8 cellular contexts compared by ENCODE assay signal in the genomic region with DNA sequence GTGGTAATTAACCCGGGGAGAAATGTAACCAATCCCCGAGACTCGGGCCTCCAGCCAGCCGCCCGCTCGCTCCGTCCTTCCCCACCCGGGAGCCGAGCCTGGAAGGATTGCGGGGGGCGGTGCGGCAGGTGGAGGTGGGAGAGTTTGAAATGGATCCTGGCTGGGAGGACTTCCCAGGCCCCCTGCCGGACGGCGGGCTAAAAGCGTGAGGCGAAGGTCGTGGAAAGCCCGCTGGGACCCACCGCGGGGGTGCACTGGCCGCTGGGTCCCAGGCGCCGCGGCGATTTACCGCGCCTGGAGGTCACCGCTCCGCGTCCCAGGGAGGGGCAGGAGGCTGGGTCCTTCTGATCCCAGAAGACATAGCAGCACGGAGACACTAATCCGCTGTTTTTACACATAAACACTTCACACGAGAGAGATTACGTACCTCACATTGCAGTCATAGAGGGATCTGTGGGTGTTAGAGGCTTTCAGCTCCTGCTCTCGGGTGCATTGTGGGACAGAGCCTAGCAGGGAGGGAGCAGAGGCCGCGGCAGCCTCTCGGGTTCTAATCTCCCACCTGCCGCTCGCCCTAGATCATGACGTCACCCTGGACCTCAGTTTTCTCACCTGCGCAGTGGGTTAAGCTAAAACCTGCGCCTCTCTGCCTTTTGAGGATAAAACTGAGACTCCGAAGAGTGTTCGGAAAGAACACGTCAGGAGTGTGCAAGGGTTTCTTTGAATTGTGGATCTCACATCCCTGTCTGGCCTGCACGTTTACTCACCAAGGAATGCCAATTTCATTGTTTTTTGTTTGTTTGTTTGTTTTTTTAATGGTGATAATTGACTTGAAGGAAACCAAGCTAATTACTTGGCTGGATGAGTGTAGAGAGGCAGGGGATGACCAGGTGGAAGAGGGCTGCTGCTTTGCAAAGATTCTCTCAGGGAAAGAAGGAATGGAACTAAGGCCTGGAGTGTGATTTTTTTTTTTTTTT. TPM values are rescaled to one million over a fixed set of nuclear protein-coding genes. Genes with fewer than 3 reads are reported as not detected.
DNase-seq lines count a peak whose midpoint lies in the region; ATAC-seq, FAIRE-seq and TF ChIP-seq lines count a peak whose summit lies in the region.

No MANE protein-coding gene starts in this region.

- peak overlapping the region; percentile 71; the same call in 1 of the 2 replicates for H2AFZ ChIP-seq in OCI-LY1 (ENCODE audit: low read length)

- H3K27ac ChIP-seq in OCI-LY1 (ENCODE audit: low read depth, low read length, poor library complexity, severe bottlenecking) = no peak overlapping the region
- peak overlapping the region; percentile 97 to 100 (median 100) for H3K27ac ChIP-seq in pancreas

- DNase-seq in BJ (ENCODE audit: low read depth) (no peak), glutamatergic neuron (peak; percentile 76), pancreas (peak in 5 of 6 donors; percentile 59 to 83 (median 67)), hippocampal formation (lab: John Stamatoyannopoulos, UW) (no peak)
- peak; percentile 36 for DNase-seq in activated T-helper 9 cell treated with anti-CD3 and anti-CD28 coated beads, Interleukin-2, amount 50 U/mL, for 16 hours (ENCODE audit: low read depth)

- no peak for FAIRE-seq in pancreas (lab: Jason Lieb, UNC)

- no peaks in the 10 kb centered on the region for H3K79me2 ChIP-seq in OCI-LY1 (ENCODE audit: insufficient read depth, low read length)

- no peaks in the 10 kb centered on the region for H3K27me3 Mint-ChIP-seq in glutamatergic neuron (ENCODE audit: unreplicated experiment)

- H3K36me3 ChIP-seq in BJ (ENCODE audit: control insufficient read depth, insufficient read depth, low read length) (no peaks in the 10 kb centered on the region), OCI-LY1 (ENCODE audit: insufficient read depth, low read length) (no peaks in the 10 kb centered on the region), pancreas (no peaks in the 10 kb centered on the region)

- peak overlapping the region; percentile 50; the same call in 1 of the 2 replicates for H3K9ac ChIP-seq in OCI-LY1 (ENCODE audit: low read length)

- H3K9me3 ChIP-seq in OCI-LY1 (ENCODE audit: low read length) (no peaks in the 10 kb centered on the region), pancreas (no peaks in the 10 kb centered on the region)

- TF ChIP-seq CTCF in BJ (IDR thresholded peaks at IDR 0.05; ENCODE audit: insufficient read depth, low read depth, low read length) (peak; percentile 53), OCI-LY1 (IDR thresholded peaks at IDR 0.05; ENCODE audit: low read length) (peak; percentile 37; the same call in 1 of the 2 replicates), glutamatergic neuron (IDR thresholded peaks at IDR 0.05; ENCODE audit: partially characterized antibody, unreplicated experiment) (peak; percentile 77), pancreas (IDR thresholded peaks at IDR 0.05) (peak in 3 of 4 donors; percentile 3 to 29 (median 10))

- H4K20me1 ChIP-seq in OCI-LY1 (ENCODE audit: insufficient read depth, low read length) = no peaks in the 10 kb centered on the region

- POLR2A ChIA-PET in BJ (lab: Charles Lee) = no interaction called here

- 3 to 4% methylated on average over 48 of the region's 48 CpGs for WGBS in pancreas, 2 donors

- no peaks in the 10 kb centered on the region for H3K27me3 ChIP-seq in BJ (ENCODE audit: control insufficient read depth, insufficient read depth, low read length)
- H3K27me3 ChIP-seq in OCI-LY1 (ENCODE audit: insufficient read depth, low read length) = peaks cover 11% of the 10 kb centered on the region
- H3K27me3 ChIP-seq in pancreas = no peaks in the 10 kb centered on the region

- H3K27ac Mint-ChIP-seq in glutamatergic neuron (ENCODE audit: unreplicated experiment) = peak overlapping the region; percentile 75

- no peaks in the 10 kb centered on the region for H3F3A ChIP-seq in OCI-LY1 (ENCODE audit: insufficient read depth, low read length)

- ATAC-seq in GM19025 (IDR thresholded peaks at IDR 0.05; ENCODE audit: low read depth, unreplicated experiment) = peak; percentile 25
- peak; percentile 27 for ATAC-seq in HG03175 (IDR thresholded peaks at IDR 0.05; ENCODE audit: unreplicated experiment)
- ATAC-seq in pancreas = peak; percentile 44 to 68 (median 62)

- peaks cover 2% of the 10 kb centered on the region for H3K9me3 Mint-ChIP-seq in glutamatergic neuron (ENCODE audit: unreplicated experiment)

- H3K4me2 ChIP-seq in OCI-LY1 (ENCODE audit: low read length) = peak overlapping the region; percentile 94

- peak overlapping the region; percentile 73 for H3K4me3 Mint-ChIP-seq in glutamatergic neuron (ENCODE audit: unreplicated experiment)

- H3K4me3 ChIP-seq in BJ (ENCODE audit: low read depth, low read length) = peak overlapping the region; percentile 61
- peak overlapping the region; percentile 61 for H3K4me3 ChIP-seq in OCI-LY1 (ENCODE audit: low read depth, low read length, poor library complexity, severe bottlenecking)
- peak overlapping the region; percentile 35 to 51 (median 46) for H3K4me3 ChIP-seq in pancreas

- no peaks in the 10 kb centered on the region for H3K36me3 Mint-ChIP-seq in glutamatergic neuron (ENCODE audit: unreplicated experiment)

- intact Hi-C loops in pancreas (cut with DNase I) = no loop called here

- no peaks in the 10 kb centered on the region for H3K9me2 ChIP-seq in OCI-LY1 (ENCODE audit: low read depth, low read length)

- H3K4me1 ChIP-seq in OCI-LY1 (ENCODE audit: insufficient read depth, low read length, severe bottlenecking) (peaks cover 17% of the 10 kb centered on the region), pancreas (peaks cover 15 to 19% (median 16%) of the 10 kb centered on the region in 3 donors)

- peaks cover 10% of the 10 kb centered on the region for H3K4me1 Mint-ChIP-seq in glutamatergic neuron (ENCODE audit: low read depth, unreplicated experiment)

- CTCF ChIA-PET in BJ (lab: Yijun Ruan, JAX) = interaction anchor here (0.6 to 1.7 kb wide), 4 partner anchors 10 to 85 kb away, joined by 3 to 4 read pairs (median 3); no protein-coding TSS in a partner anchor

RNA-seq across cellular contexts. Expression of gene TMEM9, which starts 17.1 kb away (rescaled TPM):
- polyA plus RNA-seq in BJ (2011; rRNA removed) (121 and 171 TPM in 2 replicates), pancreas (10 to 100 TPM; 52.2 to 87.7 TPM)
- 64.7 and 85.3 TPM in 2 replicates for polyA minus RNA-seq in BJ (2011; rRNA and poly(A)+ RNA removed)
- total RNA-seq in glutamatergic neuron (ENCODE audit: unreplicated experiment) (80.2 TPM), pancreas (10 to 100 TPM; 21.3 to 42.9 (median 34.9) TPM)

RNA-seq across cellular contexts. Expression of gene IGFN1, which starts 19.3 kb away (rescaled TPM):
- polyA plus RNA-seq in BJ (2011; rRNA removed) (not detected in 2 replicates), pancreas (10 to 100 TPM; 37.8 to 48.4 TPM)
- not detected in 2 replicates for polyA minus RNA-seq in BJ (2011; rRNA and poly(A)+ RNA removed)
- total RNA-seq in glutamatergic neuron (ENCODE audit: unreplicated experiment) (1.9 TPM), pancreas (10 to 100 TPM in 3 of 6 donors, 1 to 10 TPM in 3; 4.1 to 35.1 (median 10.0) TPM)

RNA-seq across cellular contexts. Expression of gene ASCL5, which starts 44.4 kb away (rescaled TPM):
- polyA plus RNA-seq in BJ (2011; rRNA removed) = 0.06 TPM in 1 of 2 replicates, not detected in the other
- not detected in 2 replicates for polyA minus RNA-seq in BJ (2011; rRNA and poly(A)+ RNA removed)
- total RNA-seq in glutamatergic neuron (ENCODE audit: unreplicated experiment) = not detected
- 1 to 10 TPM in 5 of 6 donors, under 1 TPM in 1; 0.61 to 1.6 (median 1.4) TPM for total RNA-seq in pancreas
- polyA plus RNA-seq in pancreas = under 1 TPM; 0.16 to 0.72 TPM

RNA-seq across cellular contexts. Expression of gene CACNA1S, which starts 59.1 kb away (rescaled TPM):
- polyA plus RNA-seq in BJ (2011; rRNA removed) = not detected in 2 replicates
- polyA minus RNA-seq in BJ (2011; rRNA and poly(A)+ RNA removed) = not detected in 2 replicates
- total RNA-seq in glutamatergic neuron (ENCODE audit: unreplicated experiment) = 0.07 TPM
- total RNA-seq in pancreas = not detected
- polyA plus RNA-seq in pancreas = under 1 TPM in 1 of 2 donors, not detected in 1; under 0.01 TPM

Comparison
In these comparisons a context has a peak if more than half of its experiments do, and no peak if none do; other contexts are left out.
1. DNase-seq: peak in activated T-helper 9 cell treated with anti-CD3 and anti-CD28 coated beads, Interleukin-2, amount 50 U/mL, for 16 hours (single experiment), glutamatergic neuron (single experiment) and pancreas (5 of 6); none in BJ (single experiment) and hippocampal formation (0 of 2).
2. CTCF ChIP-seq: peak in every context shown above with its lines; median percentile 77 in glutamatergic neuron; 53 in BJ; 37 in OCI-LY1; 10 in pancreas.
3. Peak in every context shown above with its lines, with median percentiles within 50 percentile points of each other: H3K4me3 ChIP-seq and ATAC-seq.